Comparison of ENCODE assay signal across 29 cellular contexts in the genomic region with DNA sequence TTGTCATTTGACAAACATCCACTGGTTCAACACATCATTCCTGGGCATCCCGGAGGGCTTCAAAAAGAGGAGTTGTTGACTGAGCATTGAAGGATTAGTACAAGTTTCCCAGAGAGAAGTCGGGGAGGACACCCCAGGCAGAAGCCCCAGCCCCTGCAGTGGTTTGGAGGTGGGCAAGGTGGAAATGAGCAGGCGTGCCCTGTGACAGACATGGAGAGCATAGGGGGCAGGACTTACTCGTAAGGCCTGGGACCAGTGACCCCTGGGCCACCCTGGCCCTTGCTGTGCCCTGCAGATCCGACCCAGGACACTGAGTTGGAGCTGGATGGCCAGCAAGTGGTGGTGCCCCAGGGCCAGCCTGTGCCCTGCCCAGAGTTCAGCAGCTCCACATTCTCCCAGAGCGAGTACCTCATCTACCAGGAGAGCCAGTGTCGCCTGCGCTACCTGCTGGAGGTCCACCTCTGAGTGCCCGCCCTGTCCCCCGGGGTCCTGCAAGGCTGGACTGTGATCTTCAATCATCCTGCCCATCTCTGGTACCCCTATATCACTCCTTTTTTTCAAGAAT. TPM values are rescaled to one million over a fixed set of nuclear protein-coding genes. Genes with fewer than 3 reads are reported as not detected.
DNase-seq lines count a peak whose midpoint lies in the region; ATAC-seq, FAIRE-seq and TF ChIP-seq lines count a peak whose summit lies in the region.
"Had no signal": no experiment of that assay in that cellular context is flagged by ENCODE, and none has a peak within 500 bp of the region (broad histone marks: within the 10 kb centered on the region; RNA-seq: fewer than 3 reads in every experiment).

No MANE protein-coding gene starts in this region.

- H3K27me3 ChIP-seq in right lobe of liver, result no peaks in the 10 kb centered on the region
- no peaks in the 10 kb centered on the region for H3K27me3 ChIP-seq in HepG2 (ENCODE audit: control insufficient read depth in 1 of 2, insufficient read depth in 2 of 2, low read length in 2 of 2)
- no peaks in the 10 kb centered on the region for H3K27me3 ChIP-seq in osteoblast (ENCODE audit: insufficient read depth, low read length)
- H3K27me3 ChIP-seq: MG63 had no signal

- H3K4me1 ChIP-seq in right lobe of liver (peaks cover 0 to 5% (median 2%) of the 10 kb centered on the region in 4 donors), HepG2 (ENCODE audit: insufficient read depth, low read length) (peaks cover 26% of the 10 kb centered on the region), osteoblast (ENCODE audit: insufficient read depth, low read length) (peaks cover 7% of the 10 kb centered on the region)

- H3K36me3 ChIP-seq in right lobe of liver (peaks cover 0 to 7% (median 0%) of the 10 kb centered on the region in 4 donors), HepG2 (replicated peaks in 1 of 2; ENCODE audit: control insufficient read depth in 1 of 2, insufficient read depth in 2 of 2, low read length in 2 of 2) (no peaks in the 10 kb centered on the region), osteoblast (ENCODE audit: insufficient read depth, low read length) (peaks cover 24% of the 10 kb centered on the region)
- H3K36me3 ChIP-seq: BLaER1 treated with 17β-estradiol and CSF1 and Interleukin-3, amounts not matched to agents 10 nM and 100 nM; MG63 had no signal

- H3K4me3 ChIP-seq in right lobe of liver, result no peak overlapping the region
- no peak overlapping the region for H3K4me3 ChIP-seq in HepG2 (replicated peaks in 1 of 3; ENCODE audit: insufficient read depth in 1 of 3, low read depth in 2 of 3, low read length in 3 of 3)
- no peak overlapping the region for H3K4me3 ChIP-seq in osteoblast (ENCODE audit: insufficient read depth, low read length)
- H3K4me3 ChIP-seq: A549; BLaER1 treated with 17β-estradiol and CSF1 and Interleukin-3, amounts not matched to agents 10 nM and 100 nM; GM23248; MG63 had no signal

- TF ChIP-seq CTCF in right lobe of liver (IDR thresholded peaks at IDR 0.05), result no peak
- TF ChIP-seq CTCF in HepG2 (CRISPR knock-in tag; IDR thresholded peaks at IDR 0.05), result no peak
- no peak for TF ChIP-seq CTCF in osteoblast (IDR thresholded peaks at IDR 0.05; ENCODE audit: extremely low read depth, low read depth, low read length)

- TF ChIP-seq POLR2A in right lobe of liver (IDR thresholded peaks at IDR 0.05) (no peak), HepG2 (IDR thresholded peaks at IDR 0.05; ENCODE audit: insufficient read depth in 1 of 2, low read depth in 2 of 2, low read length in 2 of 2) (no peak)

- POLR2A ChIA-PET in HepG2 (lab: Yijun Ruan, JAX), result no interaction called here

- H3K27ac ChIP-seq in right lobe of liver (no peak overlapping the region), HepG2 (ENCODE audit: extremely low read length, insufficient read depth, low read length) (no peak overlapping the region), osteoblast (ENCODE audit: low read depth, low read length) (no peak overlapping the region)
- H3K27ac ChIP-seq: A549; BLaER1 treated with 17β-estradiol and CSF1 and Interleukin-3, amounts not matched to agents 10 nM and 100 nM; GM23248 had no signal

- BruUV-seq in HepG2 (replicated peaks; lab: Mats Ljungman, UMichigan), result no TSS peak

- H2AFZ ChIP-seq in HepG2 (ENCODE audit: low read length) (no peak overlapping the region), osteoblast (ENCODE audit: low read length) (no peak overlapping the region)
- H2AFZ ChIP-seq: GM23248 had no signal

- DNase-seq in right lobe of liver (peak in 2 of 3 donors; percentile 11 to 23), HepG2 (ENCODE audit: low spot score) (no peak), islet precursor cell (peak; percentile 46), osteoblast (ENCODE audit: insufficient read length, low spot score, missing footprints) (peak; percentile 18), G401 (ENCODE audit: low spot score) (no peak)
- DNase-seq: AML-193; CD4-positive, alpha-beta memory T cell; COR-L47; DMS53; GM23248; H9; IMR-90; KG1; MG63; NCI-H1105 treated with DMSO at 0.1 percent for 48 hours; NCI-H146; NCI-H1930; NCI-H2107; NCI-H524 treated with DMSO at 0.1 percent for 48 hours; NCI-H774; RPMI8226; SHP77 had no signal

- TF ChIP-seq EP300 in HepG2 (IDR thresholded peaks at IDR 0.05; ENCODE audit: low read depth in 2 of 2, low read length in 2 of 2) (no peak), HepG2 (CRISPR knock-in tag; IDR thresholded peaks at IDR 0.05; ENCODE audit: borderline replicate concordance) (no peak)

- H4K20me1 ChIP-seq in HepG2 (ENCODE audit: insufficient read depth, low read length), result no peaks in the 10 kb centered on the region
- no peaks in the 10 kb centered on the region for H4K20me1 ChIP-seq in osteoblast (ENCODE audit: insufficient read depth, low read length)
- H4K20me1 ChIP-seq: BLaER1 treated with 17β-estradiol and CSF1 and Interleukin-3, amounts not matched to agents 10 nM and 100 nM had no signal

- H3K9me3 ChIP-seq in right lobe of liver, result no peaks in the 10 kb centered on the region
- H3K9me3 ChIP-seq in HepG2 (ENCODE audit: low read length), result no peaks in the 10 kb centered on the region
- H3K9me3 ChIP-seq in osteoblast (ENCODE audit: low read depth, low read length), result no peaks in the 10 kb centered on the region
- H3K9me3 ChIP-seq: A549; BLaER1 treated with 17β-estradiol and CSF1 and Interleukin-3, amounts not matched to agents 10 nM and 100 nM; MG63 had no signal

- CTCF ChIA-PET in HepG2 (lab: Yijun Ruan, JAX; ENCODE audit: low intra/inter-chr PET ratio, low total read pairs), result no interaction called here

- intact Hi-C loops in right lobe of liver (cut with DNase I) (no loop called here), HepG2 (cut with micrococcal nuclease; ENCODE audit: unreplicated experiment) (no loop called here)

- H3K79me2 ChIP-seq in HepG2 (ENCODE audit: insufficient read depth, low read length) (no peaks in the 10 kb centered on the region), osteoblast (ENCODE audit: insufficient read depth, low read length) (no peaks in the 10 kb centered on the region)

- in situ Hi-C loops in HepG2 (cut with HindIII; ENCODE audit: extremely low pct_ligation_motif_present, low pct_unique_long_range_greater_than_20kb), result no loop called here
- in situ Hi-C loops in G401 (cut with HindIII; ENCODE audit: low sequenced_read_pairs), result no loop called here

- no peak for TF ChIP-seq RAD21 in HepG2 (CRISPR knock-in tag; IDR thresholded peaks at IDR 0.05)

- no peak for FAIRE-seq in HepG2 (lab: Jason Lieb, UNC)
- FAIRE-seq: A549, G401.6 had no signal

- WGBS in right lobe of liver (ENCODE audit: insufficient coverage, low coverage, low lambda C conversion rate, missing lambda C conversion rate), result 90% methylated on average over 6 of the region's 10 CpGs
- 93% methylated on average over 6 of the region's 10 CpGs for WGBS in HepG2 (ENCODE audit: low lambda C conversion rate)

- ATAC-seq in right lobe of liver (no peak), HepG2 (no peak), GM18909 (IDR thresholded peaks at IDR 0.05; ENCODE audit: poor library complexity, unreplicated experiment) (no peak), HG03354 (IDR thresholded peaks at IDR 0.05; ENCODE audit: poor library complexity, severe bottlenecking, unreplicated experiment) (no peak)
- ATAC-seq: A549 had no signal

- no peak overlapping the region for H3K9ac ChIP-seq in HepG2 (ENCODE audit: insufficient read depth, low read depth, low read length)
- H3K9ac ChIP-seq: BLaER1 treated with 17β-estradiol and CSF1 and Interleukin-3, amounts not matched to agents 10 nM and 100 nM; GM23248 had no signal

- H3K4me2 ChIP-seq in HepG2 (ENCODE audit: low read depth, low read length) (no peak overlapping the region), osteoblast (ENCODE audit: insufficient read depth, low read length) (no peak overlapping the region)
- H3K4me2 ChIP-seq: A549; BLaER1 treated with 17β-estradiol and CSF1 and Interleukin-3, amounts not matched to agents 10 nM and 100 nM had no signal

RNA-seq across cellular contexts. Expression of gene PARP3, which starts 5.9 kb away (rescaled TPM):
- total RNA-seq in right lobe of liver (10 to 100 TPM; 13.5 to 19.4 (median 16.0) TPM), HepG2 (2016; rRNA removed; fragmentation: Illumina TruSeq; extraction: Trizol) (7.7 and 11.2 TPM in 2 replicates), osteoblast (39.2 and 46.0 TPM in 2 replicates)
- 4.4 and 5.3 TPM in 2 replicates for total RNA-seq in HepG2 (2016; cell fraction: cytosol; rRNA removed; fragmentation: Illumina TruSeq; extraction: Trizol; ENCODE audit: low read depth)
- total RNA-seq in HepG2 (2016; cell fraction: insoluble cytoplasmic fraction; rRNA removed; fragmentation: Illumina TruSeq; extraction: Trizol), result 6.8 and 10.6 TPM in 2 replicates
- 10.0 and 10.4 TPM in 2 replicates for total RNA-seq in HepG2 (2016; cell fraction: membrane; rRNA removed; fragmentation: Illumina TruSeq; extraction: Trizol)
- total RNA-seq in HepG2 (2016; cell fraction: nucleus; rRNA removed; fragmentation: Illumina TruSeq; extraction: Trizol), result 10.2 and 13.8 TPM in 2 replicates
- polyA plus RNA-seq in HepG2 (2011; rRNA removed), result 21.5 and 24.0 TPM in 2 replicates
- 11.3 and 15.3 TPM in 2 replicates for polyA plus RNA-seq in HepG2 (2011; cell fraction: cytosol; rRNA removed)
- polyA plus RNA-seq in HepG2 (2011; cell fraction: nucleus; rRNA removed), result 122 and 127 TPM in 2 replicates
- 13.0 and 15.1 TPM in 2 replicates for polyA plus RNA-seq in HepG2 (2012)
- polyA plus RNA-seq in HepG2 (2016; cell fraction: cytosol; fragmentation: Illumina TruSeq; extraction: Trizol; ENCODE audit: low read depth), result 4.9 and 6.1 TPM in 2 replicates
- polyA plus RNA-seq in HepG2 (2016; cell fraction: insoluble cytoplasmic fraction; fragmentation: Illumina TruSeq; extraction: Trizol; ENCODE audit: low read depth), result 7.2 and 10.0 TPM in 2 replicates
- 9.7 and 11.0 TPM in 2 replicates for polyA plus RNA-seq in HepG2 (2016; cell fraction: membrane; fragmentation: Illumina TruSeq; extraction: Trizol; ENCODE audit: low read depth)
- polyA plus RNA-seq in HepG2 (2016; cell fraction: nucleus; fragmentation: Illumina TruSeq; extraction: Trizol; ENCODE audit: insufficient read depth, low read depth), result 32.8 and 38.7 TPM in 2 replicates
- polyA minus RNA-seq in HepG2 (2011; rRNA and poly(A)+ RNA removed; ENCODE audit: low replicate concordance), result 11.0 and 13.9 TPM in 2 replicates
- 4.7 and 10.5 TPM in 2 replicates for polyA minus RNA-seq in HepG2 (2011; cell fraction: cytosol; rRNA and poly(A)+ RNA removed)
- 12.6 and 14.9 TPM in 2 replicates for polyA minus RNA-seq in HepG2 (2011; cell fraction: nucleus; rRNA and poly(A)+ RNA removed)
- total RNA-seq in G401 (2014; rRNA removed; shearing (Covaris generic)), result 6.4 and 9.7 TPM in 2 replicates

RNA-seq across cellular contexts. Expression of gene RRP9, which starts 6.4 kb away (rescaled TPM):
- total RNA-seq in right lobe of liver, result 10 to 100 TPM in 1 of 6 experiments, 1 to 10 TPM in 5; 5.2 to 10.8 (median 7.6) TPM
- 39.4 and 44.0 TPM in 2 replicates for total RNA-seq in HepG2 (2016; rRNA removed; fragmentation: Illumina TruSeq; extraction: Trizol)
- 6.2 and 7.8 TPM in 2 replicates for total RNA-seq in HepG2 (2016; cell fraction: cytosol; rRNA removed; fragmentation: Illumina TruSeq; extraction: Trizol; ENCODE audit: low read depth)
- total RNA-seq in HepG2 (2016; cell fraction: insoluble cytoplasmic fraction; rRNA removed; fragmentation: Illumina TruSeq; extraction: Trizol), result 38.4 and 46.4 TPM in 2 replicates
- total RNA-seq in HepG2 (2016; cell fraction: membrane; rRNA removed; fragmentation: Illumina TruSeq; extraction: Trizol), result 10.0 and 10.2 TPM in 2 replicates
- 21.0 and 22.3 TPM in 2 replicates for total RNA-seq in HepG2 (2016; cell fraction: nucleus; rRNA removed; fragmentation: Illumina TruSeq; extraction: Trizol)
- 14.8 and 18.4 TPM in 2 replicates for polyA plus RNA-seq in HepG2 (2011; rRNA removed)
- polyA plus RNA-seq in HepG2 (2011; cell fraction: cytosol; rRNA removed), result 13.9 and 19.4 TPM in 2 replicates
- 42.5 and 45.1 TPM in 2 replicates for polyA plus RNA-seq in HepG2 (2011; cell fraction: nucleus; rRNA removed)
- 14.6 and 19.9 TPM in 2 replicates for polyA plus RNA-seq in HepG2 (2012)
- 5.6 and 5.7 TPM in 2 replicates for polyA plus RNA-seq in HepG2 (2016; cell fraction: cytosol; fragmentation: Illumina TruSeq; extraction: Trizol; ENCODE audit: low read depth)
- 36.5 and 39.9 TPM in 2 replicates for polyA plus RNA-seq in HepG2 (2016; cell fraction: insoluble cytoplasmic fraction; fragmentation: Illumina TruSeq; extraction: Trizol; ENCODE audit: low read depth)
- polyA plus RNA-seq in HepG2 (2016; cell fraction: membrane; fragmentation: Illumina TruSeq; extraction: Trizol; ENCODE audit: low read depth), result 7.6 and 8.2 TPM in 2 replicates
- polyA plus RNA-seq in HepG2 (2016; cell fraction: nucleus; fragmentation: Illumina TruSeq; extraction: Trizol; ENCODE audit: insufficient read depth, low read depth), result 51.2 and 56.8 TPM in 2 replicates
- 24.9 and 39.6 TPM in 2 replicates for polyA minus RNA-seq in HepG2 (2011; rRNA and poly(A)+ RNA removed; ENCODE audit: low replicate concordance)
- 10.6 and 12.4 TPM in 2 replicates for polyA minus RNA-seq in HepG2 (2011; cell fraction: cytosol; rRNA and poly(A)+ RNA removed)
- polyA minus RNA-seq in HepG2 (2011; cell fraction: nucleus; rRNA and poly(A)+ RNA removed), result 4.5 and 4.8 TPM in 2 replicates
- total RNA-seq in osteoblast, result 18.0 and 20.6 TPM in 2 replicates
- total RNA-seq in G401 (2014; rRNA removed; shearing (Covaris generic)), result 80.6 and 87.0 TPM in 2 replicates

RNA-seq across cellular contexts. Expression of gene GPR62, which starts 7.1 kb away (rescaled TPM):
- total RNA-seq in right lobe of liver, result under 1 TPM in 2 of 6 experiments, not detected in 4; 0.18 to 0.37 TPM
- total RNA-seq in HepG2 (2016; rRNA removed; fragmentation: Illumina TruSeq; extraction: Trizol), result not detected in 2 replicates
- not detected in 2 replicates for total RNA-seq in HepG2 (2016; cell fraction: cytosol; rRNA removed; fragmentation: Illumina TruSeq; extraction: Trizol; ENCODE audit: low read depth)
- not detected in 2 replicates for total RNA-seq in HepG2 (2016; cell fraction: insoluble cytoplasmic fraction; rRNA removed; fragmentation: Illumina TruSeq; extraction: Trizol)
- total RNA-seq in HepG2 (2016; cell fraction: membrane; rRNA removed; fragmentation: Illumina TruSeq; extraction: Trizol), result not detected in 2 replicates
- not detected in 2 replicates for total RNA-seq in HepG2 (2016; cell fraction: nucleus; rRNA removed; fragmentation: Illumina TruSeq; extraction: Trizol)
- polyA plus RNA-seq in HepG2 (2011; rRNA removed), result not detected in 2 replicates
- polyA plus RNA-seq in HepG2 (2011; cell fraction: cytosol; rRNA removed), result not detected in 2 replicates
- polyA plus RNA-seq in HepG2 (2011; cell fraction: nucleus; rRNA removed), result 0.17 and 0.24 TPM in 2 replicates
- 0.09 TPM in 1 of 2 replicates, not detected in the other for polyA plus RNA-seq in HepG2 (2012)
- not detected in 2 replicates for polyA plus RNA-seq in HepG2 (2016; cell fraction: cytosol; fragmentation: Illumina TruSeq; extraction: Trizol; ENCODE audit: low read depth)
- polyA plus RNA-seq in HepG2 (2016; cell fraction: insoluble cytoplasmic fraction; fragmentation: Illumina TruSeq; extraction: Trizol; ENCODE audit: low read depth), result not detected in 2 replicates
- polyA plus RNA-seq in HepG2 (2016; cell fraction: membrane; fragmentation: Illumina TruSeq; extraction: Trizol; ENCODE audit: low read depth), result not detected in 2 replicates
- not detected in 2 replicates for polyA plus RNA-seq in HepG2 (2016; cell fraction: nucleus; fragmentation: Illumina TruSeq; extraction: Trizol; ENCODE audit: insufficient read depth, low read depth)
- 0.14 TPM in 1 of 2 replicates, not detected in the other for polyA minus RNA-seq in HepG2 (2011; rRNA and poly(A)+ RNA removed; ENCODE audit: low replicate concordance)
- not detected in 2 replicates for polyA minus RNA-seq in HepG2 (2011; cell fraction: cytosol; rRNA and poly(A)+ RNA removed)
- polyA minus RNA-seq in HepG2 (2011; cell fraction: nucleus; rRNA and poly(A)+ RNA removed), result 0.25 TPM in 1 of 2 replicates, not detected in the other
- under 0.01 TPM in 1 of 2 replicates, not detected in the other for total RNA-seq in osteoblast
- total RNA-seq in G401 (2014; rRNA removed; shearing (Covaris generic)), result not detected in 2 replicates
- total RNA-seq: CD4-positive, alpha-beta memory T cell; Daoy; GM23248; SK-MEL-5 had no signal
- polyA plus RNA-seq: CD4-positive, alpha-beta memory T cell; GM23248; IMR-90 had no signal

RNA-seq across cellular contexts. Expression of gene PCBP4, which starts 19.2 kb away (rescaled TPM):
- total RNA-seq in right lobe of liver (10 to 100 TPM in 3 of 6 experiments, 1 to 10 TPM in 3; 6.5 to 19.2 (median 11.7) TPM), HepG2 (2016; rRNA removed; fragmentation: Illumina TruSeq; extraction: Trizol) (32.5 and 36.8 TPM in 2 replicates), osteoblast (19.7 and 22.4 TPM in 2 replicates)
- 26.7 and 28.9 TPM in 2 replicates for total RNA-seq in HepG2 (2016; cell fraction: cytosol; rRNA removed; fragmentation: Illumina TruSeq; extraction: Trizol; ENCODE audit: low read depth)
- 31.0 and 37.9 TPM in 2 replicates for total RNA-seq in HepG2 (2016; cell fraction: insoluble cytoplasmic fraction; rRNA removed; fragmentation: Illumina TruSeq; extraction: Trizol)
- total RNA-seq in HepG2 (2016; cell fraction: membrane; rRNA removed; fragmentation: Illumina TruSeq; extraction: Trizol), result 44.9 and 54.5 TPM in 2 replicates
- 17.4 and 21.9 TPM in 2 replicates for total RNA-seq in HepG2 (2016; cell fraction: nucleus; rRNA removed; fragmentation: Illumina TruSeq; extraction: Trizol)
- polyA plus RNA-seq in HepG2 (2011; rRNA removed), result 51.3 and 58.9 TPM in 2 replicates
- polyA plus RNA-seq in HepG2 (2011; cell fraction: cytosol; rRNA removed), result 33.8 and 49.2 TPM in 2 replicates
- 143 and 178 TPM in 2 replicates for polyA plus RNA-seq in HepG2 (2011; cell fraction: nucleus; rRNA removed)
- 14.2 and 28.3 TPM in 2 replicates for polyA plus RNA-seq in HepG2 (2012)
- polyA plus RNA-seq in HepG2 (2016; cell fraction: cytosol; fragmentation: Illumina TruSeq; extraction: Trizol; ENCODE audit: low read depth), result 36.6 and 43.0 TPM in 2 replicates
- polyA plus RNA-seq in HepG2 (2016; cell fraction: insoluble cytoplasmic fraction; fragmentation: Illumina TruSeq; extraction: Trizol; ENCODE audit: low read depth), result 42.3 and 45.0 TPM in 2 replicates
- polyA plus RNA-seq in HepG2 (2016; cell fraction: membrane; fragmentation: Illumina TruSeq; extraction: Trizol; ENCODE audit: low read depth), result 49.2 and 54.4 TPM in 2 replicates
- 57.5 and 60.6 TPM in 2 replicates for polyA plus RNA-seq in HepG2 (2016; cell fraction: nucleus; fragmentation: Illumina TruSeq; extraction: Trizol; ENCODE audit: insufficient read depth, low read depth)
- 19.8 and 51.2 TPM in 2 replicates for polyA minus RNA-seq in HepG2 (2011; rRNA and poly(A)+ RNA removed; ENCODE audit: low replicate concordance)
- polyA minus RNA-seq in HepG2 (2011; cell fraction: cytosol; rRNA and poly(A)+ RNA removed), result 15.7 and 19.8 TPM in 2 replicates
- 12.0 and 15.7 TPM in 2 replicates for polyA minus RNA-seq in HepG2 (2011; cell fraction: nucleus; rRNA and poly(A)+ RNA removed)
- total RNA-seq in G401 (2014; rRNA removed; shearing (Covaris generic)), result 57.1 and 80.7 TPM in 2 replicates

RNA-seq across cellular contexts. Expression of gene ABHD14B, which starts 25.8 kb away (rescaled TPM):
- total RNA-seq in right lobe of liver, result 100 to 1,000 TPM in 4 of 6 experiments, 10 to 100 TPM in 2; 62.9 to 126 (median 109) TPM
- 40.4 and 44.4 TPM in 2 replicates for total RNA-seq in HepG2 (2016; rRNA removed; fragmentation: Illumina TruSeq; extraction: Trizol)
- total RNA-seq in HepG2 (2016; cell fraction: cytosol; rRNA removed; fragmentation: Illumina TruSeq; extraction: Trizol; ENCODE audit: low read depth), result 13.6 and 18.3 TPM in 2 replicates
- total RNA-seq in HepG2 (2016; cell fraction: insoluble cytoplasmic fraction; rRNA removed; fragmentation: Illumina TruSeq; extraction: Trizol), result 39.5 and 45.7 TPM in 2 replicates
- total RNA-seq in HepG2 (2016; cell fraction: membrane; rRNA removed; fragmentation: Illumina TruSeq; extraction: Trizol), result 31.7 and 38.5 TPM in 2 replicates
- 23.4 and 24.3 TPM in 2 replicates for total RNA-seq in HepG2 (2016; cell fraction: nucleus; rRNA removed; fragmentation: Illumina TruSeq; extraction: Trizol)
- 102 and 108 TPM in 2 replicates for polyA plus RNA-seq in HepG2 (2011; rRNA removed)
- polyA plus RNA-seq in HepG2 (2011; cell fraction: cytosol; rRNA removed), result 95.9 and 104 TPM in 2 replicates
- 69.4 and 73.2 TPM in 2 replicates for polyA plus RNA-seq in HepG2 (2011; cell fraction: nucleus; rRNA removed)
- 40.5 and 57.0 TPM in 2 replicates for polyA plus RNA-seq in HepG2 (2012)
- 22.6 and 24.5 TPM in 2 replicates for polyA plus RNA-seq in HepG2 (2016; cell fraction: cytosol; fragmentation: Illumina TruSeq; extraction: Trizol; ENCODE audit: low read depth)
- polyA plus RNA-seq in HepG2 (2016; cell fraction: insoluble cytoplasmic fraction; fragmentation: Illumina TruSeq; extraction: Trizol; ENCODE audit: low read depth), result 68.7 and 73.5 TPM in 2 replicates
- 44.0 and 45.5 TPM in 2 replicates for polyA plus RNA-seq in HepG2 (2016; cell fraction: membrane; fragmentation: Illumina TruSeq; extraction: Trizol; ENCODE audit: low read depth)
- 59.0 and 60.0 TPM in 2 replicates for polyA plus RNA-seq in HepG2 (2016; cell fraction: nucleus; fragmentation: Illumina TruSeq; extraction: Trizol; ENCODE audit: insufficient read depth, low read depth)
- 111 and 118 TPM in 2 replicates for polyA minus RNA-seq in HepG2 (2011; rRNA and poly(A)+ RNA removed; ENCODE audit: low replicate concordance)
- 32.2 and 37.7 TPM in 2 replicates for polyA minus RNA-seq in HepG2 (2011; cell fraction: cytosol; rRNA and poly(A)+ RNA removed)
- polyA minus RNA-seq in HepG2 (2011; cell fraction: nucleus; rRNA and poly(A)+ RNA removed), result 17.9 and 25.7 TPM in 2 replicates
- total RNA-seq in osteoblast, result 38.7 and 44.2 TPM in 2 replicates
- total RNA-seq in G401 (2014; rRNA removed; shearing (Covaris generic)), result 6.5 and 9.9 TPM in 2 replicates

Comparison
In these comparisons a context has a peak if more than half of its experiments do, and no peak if none do; other contexts are left out.
1. DNase-seq: peak in right lobe of liver (2 of 3), islet precursor cell (single experiment) and osteoblast (single experiment); none in HepG2 (single experiment) and G401 (single experiment).